ENCODE assay signal across 28 cellular contexts in the genomic region with DNA sequence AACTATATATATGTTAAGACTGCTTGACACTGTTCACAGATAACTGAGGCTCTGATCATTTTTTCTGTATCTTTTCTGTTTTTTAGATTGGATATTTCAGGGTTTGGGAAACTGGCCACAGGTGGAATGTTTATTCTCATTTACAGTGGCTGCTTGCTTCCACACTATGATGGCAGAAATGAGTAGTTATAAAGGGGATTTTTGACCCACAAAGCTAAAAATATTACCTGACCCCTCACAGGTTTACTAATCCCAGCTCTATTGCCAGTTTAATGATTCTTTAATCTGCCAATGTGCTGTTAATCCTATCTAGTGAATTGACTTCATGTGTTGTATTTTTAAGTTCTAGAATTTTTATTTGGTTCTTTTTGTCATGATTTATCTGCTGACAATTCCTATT.
"Had no signal": no experiment of that assay in that cellular context is flagged by ENCODE, and none has a peak within 500 bp of the region (broad histone marks: within the 10 kb centered on the region; RNA-seq: fewer than 3 reads in every experiment).

No MANE protein-coding gene starts in this region.

- ATAC-seq: naive thymus-derived CD4-positive, alpha-beta T cell; natural killer cell; psoas muscle; right cardiac atrium; right lobe of liver; stimulated activated memory B cell treated with anti-CD40 and anti-IgM and Interleukin-4, amounts not matched to agents 10 μg/mL and 1 μg/mL and 100 μg/mL, for 72 hours; upper lobe of right lung had no signal

- H3K27ac Mint-ChIP-seq: naive thymus-derived CD4-positive, alpha-beta T cell; natural killer cell; nephron; neural progenitor cell; progenitor cell of endocrine pancreas; stimulated activated memory B cell treated with anti-CD40 and anti-IgM and Interleukin-4, amounts not matched to agents 10 μg/mL and 1 μg/mL and 100 μg/mL, for 72 hours; stimulated activated naive CD8-positive, alpha-beta T cell treated with anti-CD3 and anti-CD28 coated beads, Interleukin-15, Interleukin-2, amounts not matched to agents 100 ng/mL and 50 ng/mL, for 24 hours; type B pancreatic cell had no signal

- H3K4me1 Mint-ChIP-seq: natural killer cell, neural progenitor cell had no signal

- H3K4me3 Mint-ChIP-seq: naive thymus-derived CD4-positive, alpha-beta T cell; natural killer cell; nephron; neural progenitor cell; stimulated activated memory B cell treated with anti-CD40 and anti-IgM and Interleukin-4, amounts not matched to agents 10 μg/mL and 1 μg/mL and 100 μg/mL, for 72 hours; stimulated activated naive CD8-positive, alpha-beta T cell treated with anti-CD3 and anti-CD28 coated beads, Interleukin-15, Interleukin-2, amounts not matched to agents 100 ng/mL and 50 ng/mL, for 24 hours; type B pancreatic cell had no signal

- H3K9me3 Mint-ChIP-seq: natural killer cell; stimulated activated naive CD8-positive, alpha-beta T cell treated with anti-CD3 and anti-CD28 coated beads, Interleukin-15, Interleukin-2, amounts not matched to agents 100 ng/mL and 50 ng/mL, for 24 hours had no signal

- FAIRE-seq: small intestine had no signal

- H3K4me3 ChIP-seq: neural progenitor cell, ovary, psoas muscle, right lobe of liver, sigmoid colon, stomach, thoracic aorta, thyroid gland, tibial nerve, upper lobe of right lung, uterus had no signal

- DNase-seq: naive thymus-derived CD4-positive, alpha-beta T cell; natural killer cell; occipital lobe; ovary; posterior cingulate gyrus; psoas muscle; right cardiac atrium; right lobe of liver; sigmoid colon; small intestine; stimulated activated CD4-positive, alpha-beta T cell treated with anti-CD3 and anti-CD28 coated beads, Interleukin-15, amount 100 ng/mL, for 24 hours; stimulated activated CD4-positive, alpha-beta T cell treated with anti-CD3 and anti-CD28 coated beads, Interleukin-2, amount 100 ng/mL, for 24 hours; stimulated activated CD4-positive, alpha-beta T cell treated with anti-CD3 and anti-CD28 coated beads, Interleukin-2, amount 100 ng/mL, for 48 hours; stimulated activated CD4-positive, alpha-beta T cell treated with anti-CD3 and anti-CD28 coated beads, Interleukin-4, amount 100 ng/mL, for 4 hours; stimulated activated CD8-positive, alpha-beta memory T cell treated with anti-CD3 and anti-CD28 coated beads, Interleukin-4, amount 100 ng/mL, for 48 hours; stimulated activated naive CD4-positive, alpha-beta T cell treated with Interleukin-2 at 50 U/mL for 16 hours; stomach; thyroid gland; upper lobe of right lung; uterus had no signal

- H3K27me3 Mint-ChIP-seq: progenitor cell of endocrine pancreas; stimulated activated memory B cell treated with anti-CD40 and anti-IgM and Interleukin-4, amounts not matched to agents 10 μg/mL and 1 μg/mL and 100 μg/mL, for 72 hours; type B pancreatic cell had no signal
